Comparison of ENCODE assay signal across 8 cellular contexts in the genomic region with DNA sequence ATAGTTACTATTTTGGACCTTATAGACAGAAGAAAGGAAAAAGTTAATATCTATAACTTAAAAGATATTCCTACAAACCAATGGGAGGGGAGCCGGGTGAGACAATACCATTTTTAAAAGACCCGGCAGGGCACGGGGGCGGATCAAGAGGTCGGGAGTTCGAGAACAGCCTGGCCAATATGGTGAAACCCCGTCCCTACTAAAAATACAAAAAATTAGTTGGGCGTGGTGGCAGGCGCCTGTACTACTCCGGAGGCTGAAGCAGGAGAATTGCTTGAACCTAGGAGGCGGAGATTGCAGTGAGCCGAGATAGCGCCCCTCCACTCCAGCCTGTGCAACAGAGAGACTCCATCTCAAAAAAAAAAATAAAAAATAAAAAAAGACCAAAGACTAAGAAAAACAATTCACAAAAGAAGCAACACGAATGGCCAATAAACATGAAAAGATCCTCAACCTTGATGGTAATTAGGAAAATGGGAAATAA. TPM values are rescaled to one million over a fixed set of nuclear protein-coding genes. Genes with fewer than 3 reads are reported as not detected.
DNase-seq lines count a peak whose midpoint lies in the region; ATAC-seq and TF ChIP-seq lines count a peak whose summit lies in the region.

No MANE protein-coding gene starts in this region.

- no peak overlapping the region for H3K9ac ChIP-seq in endodermal cell (ENCODE audit: extremely low read depth, low read length, poor library complexity, severe bottlenecking)

- H3K27ac Mint-ChIP-seq in endodermal cell: peak overlapping the region; percentile 100

- H3K27ac ChIP-seq in endodermal cell (ENCODE audit: low read depth, low read length): no peak overlapping the region

- peaks cover 12% of the 10 kb centered on the region for H3K36me3 Mint-ChIP-seq in endodermal cell (ENCODE audit: low read depth)

- no peaks in the 10 kb centered on the region for H3K4me1 ChIP-seq in endodermal cell (ENCODE audit: control insufficient read depth, insufficient read depth, low read length)

- H3K9me3 Mint-ChIP-seq in endodermal cell: peaks cover 9% of the 10 kb centered on the region

- H3K36me3 ChIP-seq in endodermal cell (ENCODE audit: control insufficient read depth, insufficient read depth, low read length): peaks cover 10% of the 10 kb centered on the region

- peak overlapping the region; percentile 97 for H3K4me3 ChIP-seq in endodermal cell (ENCODE audit: low read length)
- H3K4me3 ChIP-seq in retinal pigment epithelial cell (ENCODE audit: low read length): peak overlapping the region; percentile 96

- peak; percentile 44 for DNase-seq in DMS53 (lab: John Stamatoyannopoulos, UW)
- no peak for DNase-seq in DMS53 treated with DMSO at 0.1 percent for 48 hours (lab: John Stamatoyannopoulos, UW; ENCODE audit: unreplicated experiment)
- DNase-seq in RPMI8226: peak; percentile 17
- DNase-seq in endodermal cell: no peak
- DNase-seq in retinal pigment epithelial cell (ENCODE audit: low read depth): no peak
- no peak for DNase-seq in SKM-1 treated with dmso at 0.1 percent for 144 hours (lab: John Stamatoyannopoulos, UW; ENCODE audit: unreplicated experiment)
- DNase-seq in posterior cingulate gyrus: no peak

- intact Hi-C loops in posterior cingulate gyrus (cut with DNase I): loop anchor here (2.0 to 5.0 kb wide), 2 partner anchors 72 to 85 kb away; a partner anchor contains a TSS

- ATAC-seq in GM18511 (IDR thresholded peaks at IDR 0.05; ENCODE audit: unreplicated experiment): no peak

- H3K4me3 Mint-ChIP-seq in endodermal cell: peak overlapping the region; percentile 98

- H3K27me3 ChIP-seq in endodermal cell (ENCODE audit: control insufficient read depth, insufficient read depth, low read length, poor library complexity, severe bottlenecking): peaks cover 33% of the 10 kb centered on the region

- WGBS in endodermal cell (ENCODE audit: insufficient coverage in 1 of 2, insufficient read length in 1 of 2), 2 experiments: 81 to 84% methylated on average over 9 to 14 of the region's 14 CpGs

- peaks cover 12% of the 10 kb centered on the region for H3K4me1 Mint-ChIP-seq in endodermal cell

- peaks cover 7% of the 10 kb centered on the region for H3K9me3 ChIP-seq in endodermal cell (ENCODE audit: control insufficient read depth, low read length)

- peaks cover 29% of the 10 kb centered on the region for H3K27me3 Mint-ChIP-seq in endodermal cell (ENCODE audit: insufficient read depth)

- TF ChIP-seq CTCF in endodermal cell (conservative IDR thresholded peaks at IDR 0.05): no peak
- TF ChIP-seq CTCF in retinal pigment epithelial cell (conservative IDR thresholded peaks at IDR 0.05; ENCODE audit: low read depth, low read length): no peak

RNA-seq across cellular contexts. Expression of a gene that starts 1.2 kb away (rescaled TPM):
- 10 to 100 TPM; 66.0 to 71.3 TPM for total RNA-seq in endodermal cell
- 104 TPM for polyA plus RNA-seq in endodermal cell (2013, experiment 1 of 2)
- polyA plus RNA-seq in endodermal cell (2013, experiment 2 of 2): 93.5 TPM

Comparison
In these comparisons a context has a peak if more than half of its experiments do, and no peak if none do; other contexts are left out.
1. DNase-seq: peak in DMS53 (single experiment) and RPMI8226 (single experiment); none in DMS53 treated with DMSO at 0.1 percent for 48 hours (single experiment), endodermal cell (single experiment), retinal pigment epithelial cell (single experiment), SKM-1 treated with dmso at 0.1 percent for 144 hours (single experiment) and posterior cingulate gyrus (0 of 10).